1 cellular context compared by ENCODE assay signal in genomic region chr6:25337004-25337403, GRCh38.
TF ChIP-seq lines count a peak whose summit lies in the region.

No MANE protein-coding gene starts in this region.

TF ChIP-seq in HepG2, 621 proteins besides CTCF, POLR2A, EP300 and RAD21:
- TF ChIP-seq CEBPB (IDR thresholded peaks at IDR 0.05; ENCODE audit: borderline replicate concordance, low read depth, low read length) (0 out of 2 replicates have a peak, but pooled peaks have one; percentile 12), ZNF350 (CRISPR knock-in tag; IDR thresholded peaks at IDR 0.05; ENCODE audit: borderline replicate concordance, low read depth) (no peak)
